ENCODE assay signal across 10 cellular contexts in genomic region chr1:159141584-159142518, GRCh38. TPM values are rescaled to one million over a fixed set of nuclear protein-coding genes. Genes with fewer than 3 reads are reported as not detected.
DNase-seq lines count a peak whose midpoint lies in the region; ATAC-seq, FAIRE-seq and TF ChIP-seq lines count a peak whose summit lies in the region.
"Had no signal": no experiment of that assay in that cellular context is flagged by ENCODE, and none has a peak within 500 bp of the region (broad histone marks: within the 10 kb centered on the region; RNA-seq: fewer than 3 reads in every experiment).

No MANE protein-coding gene starts in this region.

- no peaks in the 10 kb centered on the region for H3K9me3 ChIP-seq in mesodermal cell (ENCODE audit: control insufficient read depth, low read length)
- no peaks in the 10 kb centered on the region for H3K9me3 ChIP-seq in tibial artery
- H3K9me3 ChIP-seq: colonic mucosa, tibial nerve had no signal

- H3K36me3 ChIP-seq in bronchial epithelial cell (ENCODE audit: control insufficient read depth, insufficient read depth, low read length) (no peaks in the 10 kb centered on the region), mesodermal cell (ENCODE audit: control insufficient read depth, insufficient read depth, low read length) (no peaks in the 10 kb centered on the region), tibial artery (no peaks in the 10 kb centered on the region)
- H3K36me3 ChIP-seq: colonic mucosa, tibial nerve had no signal

- DNase-seq in Daoy (ENCODE audit: low read depth) (peak; percentile 82), M059J (ENCODE audit: low read depth) (peak; percentile 36), bronchial epithelial cell (ENCODE audit: low read depth) (no peak), D721Med (ENCODE audit: insufficient read length, low spot score) (no peak), tibial artery (no peak), GM13977 (ENCODE audit: low spot score) (no peak)
- DNase-seq: colonic mucosa had no signal

- in situ Hi-C loops in GM13977 (cut with MboI; ENCODE audit: low pct_unique_long_range_greater_than_20kb, low sequenced_read_pairs, unreplicated experiment) = no loop called here

- peak overlapping the region; percentile 5 for H3K27ac ChIP-seq in mesodermal cell (ENCODE audit: low read depth, low read length, severe bottlenecking)
- no peak overlapping the region for H3K27ac ChIP-seq in tibial artery
- H3K27ac ChIP-seq: colonic mucosa, tibial nerve had no signal

- TF ChIP-seq CTCF in bronchial epithelial cell (IDR thresholded peaks at IDR 0.05; ENCODE audit: insufficient read depth, low read length, severe bottlenecking) (no peak), D721Med (IDR thresholded peaks at IDR 0.05; ENCODE audit: insufficient read depth, missing control alignments) (no peak), tibial artery (IDR thresholded peaks at IDR 0.05) (no peak), GM13977 (IDR thresholded peaks at IDR 0.05; ENCODE audit: extremely low read depth, insufficient read depth, missing control alignments) (no peak)

- WGBS in mesodermal cell (ENCODE audit: insufficient coverage in 2 of 2), 2 experiments = 21 to 48% methylated on average over 8 to 15 of the region's 19 CpGs

- no peak for ATAC-seq in HG03378 (IDR thresholded peaks at IDR 0.05; ENCODE audit: unreplicated experiment)

- peaks cover 4% of the 10 kb centered on the region for H3K4me1 ChIP-seq in mesodermal cell (ENCODE audit: control insufficient read depth, insufficient read depth, low read length, poor library complexity, severe bottlenecking)
- H3K4me1 ChIP-seq in tibial artery = no peaks in the 10 kb centered on the region
- H3K4me1 ChIP-seq: colonic mucosa had no signal

- no peak overlapping the region for H3K4me3 ChIP-seq in bronchial epithelial cell (ENCODE audit: low read depth, low read length)
- no peak overlapping the region for H3K4me3 ChIP-seq in mesodermal cell (ENCODE audit: extremely low read depth, insufficient read depth, low read length, poor library complexity, severe bottlenecking)
- H3K4me3 ChIP-seq in tibial artery = no peak overlapping the region
- H3K4me3 ChIP-seq: colonic mucosa, tibial nerve had no signal

- FAIRE-seq in bronchial epithelial cell (lab: Jason Lieb, UNC) (peak; percentile 7), D721Med (lab: Jason Lieb, UNC) (no peak)

- intact Hi-C loops in tibial artery (cut with DNase I; ENCODE audit: low total_unique reads) = no loop called here

- peaks cover 11% of the 10 kb centered on the region for H3K27me3 ChIP-seq in bronchial epithelial cell (ENCODE audit: control insufficient read depth, insufficient read depth, low read length)
- H3K27me3 ChIP-seq in tibial artery = peaks cover 0 to 18% of the 10 kb centered on the region in 2 donors
- H3K27me3 ChIP-seq: colonic mucosa had no signal

RNA-seq across cellular contexts. Expression of gene CADM3, which starts 29.6 kb away (rescaled TPM):
- 0.57 and 0.80 TPM in 2 replicates for total RNA-seq in Daoy (2014; rRNA removed; shearing (Covaris generic))
- 0.47 and 0.54 TPM in 2 replicates for total RNA-seq in M059J (2014; rRNA removed; shearing (Covaris generic))
- total RNA-seq in bronchial epithelial cell = not detected in 2 replicates
- 21.6 TPM for polyA plus RNA-seq in mesodermal cell (2013, experiment 1 of 2)
- polyA plus RNA-seq in mesodermal cell (2013, experiment 2 of 2) = 20.0 TPM

Comparison
In these comparisons a context has a peak if more than half of its experiments do, and no peak if none do; other contexts are left out.
1. DNase-seq: peak in Daoy (single experiment) and M059J (single experiment); none in bronchial epithelial cell (single experiment), D721Med (single experiment), tibial artery (0 of 2) and GM13977 (single experiment).